25 cellular contexts compared by ENCODE assay signal in the genomic region with DNA sequence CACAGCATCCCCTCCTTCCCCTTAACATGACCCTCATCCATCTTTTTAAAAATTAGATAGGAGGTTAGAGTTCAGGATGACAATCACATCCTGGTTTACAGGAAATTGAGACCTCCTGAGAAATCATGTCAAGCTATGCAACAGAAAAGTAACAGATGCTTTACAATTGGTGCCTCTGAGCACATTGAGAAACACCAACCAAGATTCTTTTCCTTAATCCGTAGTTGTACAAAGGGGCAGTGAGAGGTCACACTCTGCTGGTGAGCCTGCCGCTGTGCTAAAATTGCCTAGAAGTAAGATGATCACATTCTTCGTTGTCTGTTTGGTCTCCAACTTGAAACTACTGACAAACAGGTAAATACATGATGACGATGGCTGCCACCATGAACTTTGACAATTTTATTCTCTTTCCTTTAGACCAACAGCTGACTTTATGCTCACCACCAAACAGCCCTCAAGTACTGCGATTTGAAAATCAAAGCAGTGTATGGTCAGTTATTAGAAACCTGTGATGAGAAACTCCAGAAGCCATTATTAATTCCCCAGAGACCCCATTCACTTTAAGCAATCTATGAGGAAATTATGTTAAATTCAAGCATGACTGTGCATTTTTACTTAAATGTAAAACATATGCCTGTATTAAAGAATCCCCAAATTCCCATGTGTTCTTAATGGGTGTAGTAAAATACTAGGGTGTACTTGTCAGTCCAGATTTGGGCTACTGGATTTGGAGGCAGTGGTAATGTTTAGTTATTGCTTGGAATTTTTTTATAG.
A peak's percentile ranks its signal among the peaks of the same experiment; 100 is the strongest.
DNase-seq lines count a peak whose midpoint lies in the region; ATAC-seq, FAIRE-seq and TF ChIP-seq lines count a peak whose summit lies in the region.
"Had no signal": no experiment of that assay in that cellular context is flagged by ENCODE, and none has a peak within 500 bp of the region (broad histone marks: within the 10 kb centered on the region; RNA-seq: fewer than 3 reads in every experiment).

No MANE protein-coding gene starts in this region.

- FAIRE-seq in HepG2 (lab: Jason Lieb, UNC) = no peak
- FAIRE-seq: H1, RCC 7860 had no signal

- CTCF ChIA-PET in HepG2 (lab: Yijun Ruan, JAX; ENCODE audit: low intra/inter-chr PET ratio, low total read pairs) = no interaction called here

- H3K4me2 ChIP-seq in HepG2 (ENCODE audit: low read depth, low read length) (no peak overlapping the region), hepatocyte (no peak overlapping the region)

- H3K27me3 ChIP-seq in HepG2 (ENCODE audit: control insufficient read depth in 1 of 2, insufficient read depth in 2 of 2, low read length in 2 of 2) = peaks cover 0 to 6% of the 10 kb centered on the region in 2 experiments; a peak in 2 of 5 replicates
- H3K27me3 ChIP-seq in right lobe of liver = no peaks in the 10 kb centered on the region
- no peaks in the 10 kb centered on the region for H3K27me3 ChIP-seq in brain microvascular endothelial cell (replicated peaks)
- H3K27me3 ChIP-seq in hepatocyte = no peaks in the 10 kb centered on the region
- no peaks in the 10 kb centered on the region for H3K27me3 ChIP-seq in upper lobe of left lung

- TF ChIP-seq CTCF in HepG2 (CRISPR knock-in tag; IDR thresholded peaks at IDR 0.05) (no peak), right lobe of liver (IDR thresholded peaks at IDR 0.05) (no peak), brain microvascular endothelial cell (IDR thresholded peaks at IDR 0.05; ENCODE audit: low read depth, low read length, missing control alignments) (peak; percentile 37), hepatocyte (IDR thresholded peaks at IDR 0.05; ENCODE audit: poor library complexity) (no peak), upper lobe of left lung (IDR thresholded peaks at IDR 0.05) (no peak)

- H3K4me3 ChIP-seq in HepG2 (replicated peaks in 1 of 3; ENCODE audit: insufficient read depth in 1 of 3, low read depth in 2 of 3, low read length in 3 of 3) (no peak overlapping the region), right lobe of liver (no peak overlapping the region), brain microvascular endothelial cell (ENCODE audit: low read depth, low read length) (no peak overlapping the region), hepatocyte (no peak overlapping the region), upper lobe of left lung (no peak overlapping the region)
- H3K4me3 ChIP-seq: lower lobe of right lung had no signal

- no TSS peak for BruUV-seq in HepG2 (replicated peaks; lab: Mats Ljungman, UMichigan)

- H2AFZ ChIP-seq in HepG2 (ENCODE audit: low read length) (no peak overlapping the region), hepatocyte (no peak overlapping the region)

- H3K9ac ChIP-seq in HepG2 (ENCODE audit: insufficient read depth, low read depth, low read length) = no peak overlapping the region

- TF ChIP-seq RAD21 in HepG2 (CRISPR knock-in tag; IDR thresholded peaks at IDR 0.05) = no peak

- TF ChIP-seq EP300 in HepG2 (IDR thresholded peaks at IDR 0.05; ENCODE audit: low read depth in 2 of 2, low read length in 2 of 2) = no peak
- TF ChIP-seq EP300 in HepG2 (CRISPR knock-in tag; IDR thresholded peaks at IDR 0.05; ENCODE audit: borderline replicate concordance) = no peak
- TF ChIP-seq EP300 in upper lobe of left lung (IDR thresholded peaks at IDR 0.05) = no peak

- H4K20me1 ChIP-seq in HepG2 (ENCODE audit: insufficient read depth, low read length) (no peaks in the 10 kb centered on the region), hepatocyte (ENCODE audit: insufficient read depth, poor library complexity, severe bottlenecking) (no peaks in the 10 kb centered on the region)

- TF ChIP-seq POLR2A in HepG2 (IDR thresholded peaks at IDR 0.05; ENCODE audit: insufficient read depth in 1 of 2, low read depth in 2 of 2, low read length in 2 of 2) (no peak), right lobe of liver (IDR thresholded peaks at IDR 0.05) (no peak), upper lobe of left lung (IDR thresholded peaks at IDR 0.05) (no peak)

- H3K4me1 ChIP-seq in HepG2 (ENCODE audit: insufficient read depth, low read length) (no peaks in the 10 kb centered on the region), right lobe of liver (no peaks in the 10 kb centered on the region), hepatocyte (ENCODE audit: insufficient read depth) (no peaks in the 10 kb centered on the region), upper lobe of left lung (no peaks in the 10 kb centered on the region)
- H3K4me1 ChIP-seq: lower lobe of right lung had no signal

- DNase-seq in HepG2 (ENCODE audit: low spot score) (no peak), right lobe of liver (no peak), brain microvascular endothelial cell (peak; percentile 49), hepatocyte (ENCODE audit: low spot score) (no peak), upper lobe of left lung (no peak)
- DNase-seq: activated CD4-positive, alpha-beta memory T cell treated with anti-CD3 and anti-CD28 coated beads, Interleukin-2, amount 10 ng/mL, durations not matched to agents 7 days and 5 days; activated CD4-positive, CD25-positive, alpha-beta regulatory T cell; activated naive CD4-positive, alpha-beta T cell treated with Interleukin-2 at 50 U/mL for 16 hours; activated T-cell treated with anti-CD3 and anti-CD28 coated beads, Interleukin-2, amount 50 U/mL, for 4 hours; anterior cingulate cortex; effector memory CD8-positive, alpha-beta T cell; hippocampal formation; islet precursor cell; KBM-7; lower lobe of right lung; MV-4-11; NCI-H187 treated with DMSO at 0.1 percent for 48 hours; NCI-H226; right cardiac atrium; T-helper 9 cell had no signal

- H3K27ac ChIP-seq in HepG2 (ENCODE audit: extremely low read length, insufficient read depth, low read length) (no peak overlapping the region), right lobe of liver (no peak overlapping the region), brain microvascular endothelial cell (peak overlapping the region; percentile 48), hepatocyte (peak overlapping the region; percentile 11), upper lobe of left lung (no peak overlapping the region)
- H3K27ac ChIP-seq: lower lobe of right lung had no signal

- H3K9me3 ChIP-seq in HepG2 (ENCODE audit: low read length) (no peaks in the 10 kb centered on the region), right lobe of liver (no peaks in the 10 kb centered on the region), hepatocyte (ENCODE audit: low read depth) (no peaks in the 10 kb centered on the region), upper lobe of left lung (no peaks in the 10 kb centered on the region)

- no peaks in the 10 kb centered on the region for H3K9me2 ChIP-seq in hepatocyte (replicated peaks; ENCODE audit: insufficient read depth)

- no peaks in the 10 kb centered on the region for H3K36me3 ChIP-seq in HepG2 (replicated peaks in 1 of 2; ENCODE audit: control insufficient read depth in 1 of 2, insufficient read depth in 2 of 2, low read length in 2 of 2)
- H3K36me3 ChIP-seq in right lobe of liver = no peaks in the 10 kb centered on the region
- H3K36me3 ChIP-seq in brain microvascular endothelial cell (replicated peaks) = no peaks in the 10 kb centered on the region
- no peaks in the 10 kb centered on the region for H3K36me3 ChIP-seq in hepatocyte (replicated peaks; ENCODE audit: insufficient read depth, low read depth)
- H3K36me3 ChIP-seq in upper lobe of left lung = no peaks in the 10 kb centered on the region
- H3K36me3 ChIP-seq: lower lobe of right lung had no signal

- no peaks in the 10 kb centered on the region for H3K79me2 ChIP-seq in HepG2 (ENCODE audit: insufficient read depth, low read length)
- no peaks in the 10 kb centered on the region for H3K79me2 ChIP-seq in hepatocyte

- 30% methylated on average over 5 of the region's 5 CpGs for WGBS in HepG2 (ENCODE audit: low lambda C conversion rate)
- 60% methylated on average over 4 of the region's 5 CpGs for WGBS in right lobe of liver (ENCODE audit: insufficient coverage, low coverage, low lambda C conversion rate, missing lambda C conversion rate)
- 70% methylated on average over 5 of the region's 5 CpGs for WGBS in hepatocyte (ENCODE audit: low lambda C conversion rate, missing lambda C conversion rate)
- WGBS in upper lobe of left lung, 2 donors = 89 to 91% methylated on average over 5 of the region's 5 CpGs

- in situ Hi-C loops in HepG2 (cut with HindIII; ENCODE audit: extremely low pct_ligation_motif_present, low pct_unique_long_range_greater_than_20kb) = no loop called here
- in situ Hi-C loops in brain microvascular endothelial cell (cut with HindIII; ENCODE audit: low pct_ligation_motif_present, low sequenced_read_pairs) = no loop called here

- intact Hi-C loops in HepG2 (cut with micrococcal nuclease; ENCODE audit: unreplicated experiment) (no loop called here), right lobe of liver (cut with DNase I) (no loop called here)

- ATAC-seq in HepG2 (no peak), right lobe of liver (no peak), GM21619 (IDR thresholded peaks at IDR 0.05; ENCODE audit: unreplicated experiment) (no peak), upper lobe of left lung (ENCODE audit: low FRiP score in 2 of 2) (no peak), GM19035 (IDR thresholded peaks at IDR 0.05; ENCODE audit: unreplicated experiment) (no peak), GM21367 (IDR thresholded peaks at IDR 0.05; ENCODE audit: unreplicated experiment) (no peak)
- ATAC-seq: activated T-cell treated with anti-CD3 and anti-CD28 coated beads, Interleukin-2, amount 50 U/mL, for 4 hours; effector memory CD8-positive, alpha-beta T cell; lower lobe of right lung; right cardiac atrium had no signal

- POLR2A ChIA-PET in HepG2 (lab: Yijun Ruan, JAX) = no interaction called here

TF ChIP-seq in HepG2, 621 proteins besides CTCF, POLR2A, EP300 and RAD21 (continues in another document):
- no peak for TF ChIP-seq MBD4 (IDR thresholded peaks at IDR 0.05; ENCODE audit: borderline replicate concordance, low read length)

Comparison
In these comparisons a context has a peak if more than half of its experiments do, and no peak if none do; other contexts are left out.
1. H3K27ac ChIP-seq: peak in brain microvascular endothelial cell (single experiment) and hepatocyte (single experiment); none in HepG2 (single experiment), right lobe of liver (0 of 3) and upper lobe of left lung (0 of 4).